Comparison of ENCODE assay signal across 8 cellular contexts in genomic region chr22:31489632-31490495, GRCh38. TPM values are rescaled to one million over a fixed set of nuclear protein-coding genes. Genes with fewer than 3 reads are reported as not detected.
DNase-seq lines count a peak whose midpoint lies in the region; ATAC-seq, FAIRE-seq and TF ChIP-seq lines count a peak whose summit lies in the region.

A gene with protein sequence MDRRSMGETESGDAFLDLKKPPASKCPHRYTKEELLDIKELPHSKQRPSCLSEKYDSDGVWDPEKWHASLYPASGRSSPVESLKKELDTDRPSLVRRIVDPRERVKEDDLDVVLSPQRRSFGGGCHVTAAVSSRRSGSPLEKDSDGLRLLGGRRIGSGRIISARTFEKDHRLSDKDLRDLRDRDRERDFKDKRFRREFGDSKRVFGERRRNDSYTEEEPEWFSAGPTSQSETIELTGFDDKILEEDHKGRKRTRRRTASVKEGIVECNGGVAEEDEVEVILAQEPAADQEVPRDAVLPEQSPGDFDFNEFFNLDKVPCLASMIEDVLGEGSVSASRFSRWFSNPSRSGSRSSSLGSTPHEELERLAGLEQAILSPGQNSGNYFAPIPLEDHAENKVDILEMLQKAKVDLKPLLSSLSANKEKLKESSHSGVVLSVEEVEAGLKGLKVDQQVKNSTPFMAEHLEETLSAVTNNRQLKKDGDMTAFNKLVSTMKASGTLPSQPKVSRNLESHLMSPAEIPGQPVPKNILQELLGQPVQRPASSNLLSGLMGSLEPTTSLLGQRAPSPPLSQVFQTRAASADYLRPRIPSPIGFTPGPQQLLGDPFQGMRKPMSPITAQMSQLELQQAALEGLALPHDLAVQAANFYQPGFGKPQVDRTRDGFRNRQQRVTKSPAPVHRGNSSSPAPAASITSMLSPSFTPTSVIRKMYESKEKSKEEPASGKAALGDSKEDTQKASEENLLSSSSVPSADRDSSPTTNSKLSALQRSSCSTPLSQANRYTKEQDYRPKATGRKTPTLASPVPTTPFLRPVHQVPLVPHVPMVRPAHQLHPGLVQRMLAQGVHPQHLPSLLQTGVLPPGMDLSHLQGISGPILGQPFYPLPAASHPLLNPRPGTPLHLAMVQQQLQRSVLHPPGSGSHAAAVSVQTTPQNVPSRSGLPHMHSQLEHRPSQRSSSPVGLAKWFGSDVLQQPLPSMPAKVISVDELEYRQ (minus strand): TSS chr22:31489842. CDS start chr22:31488718, 1,124 bp downstream.

- H3K27ac Mint-ChIP-seq in T-helper 2 cell treated with Interferon-gamma antibody and Interleukin-4, amounts not matched to agents 5 μg/mL and 100 μg/mL, for 36 hours = peak within 1 kb of the TSS; percentile 98

- H3K27ac ChIP-seq in right cardiac atrium (ENCODE audit: low read length) = peak within 1 kb of the TSS; percentile 96

- WGBS in right cardiac atrium = under 1% methylated on average over 99 of the region's 100 CpGs

- H3K4me3 Mint-ChIP-seq in T-helper 2 cell treated with Interferon-gamma antibody and Interleukin-4, amounts not matched to agents 5 μg/mL and 100 μg/mL, for 36 hours = peak within 1 kb of the TSS; percentile 88

- H3K4me3 ChIP-seq in GM06990 (replicated peaks; ENCODE audit: low read depth, low read length) (peak within 1 kb of the TSS; percentile 76), HFF-Myc (replicated peaks; ENCODE audit: low read depth, low read length) (peak within 1 kb of the TSS; percentile 88), right cardiac atrium (ENCODE audit: low read length) (peak within 1 kb of the TSS; percentile 83)

- DNase-seq in GM06990 (ENCODE audit: extremely low read depth, insufficient read length) (peak; percentile 89), HFF-Myc (ENCODE audit: extremely low read depth, low read depth) (peak; percentile 11), NCI-H1105 (lab: John Stamatoyannopoulos, UW) (peak; percentile 82), anterior cingulate cortex (lab: John Stamatoyannopoulos, UW) (peak; percentile 12 to 95 (median 83)), right cardiac atrium (peak; percentile 90 to 96 (median 96)), putamen (ENCODE audit: low spot score) (peak; percentile 88), urothelium cell line (ENCODE audit: low spot score) (peak; percentile 97)
- DNase-seq in T-helper 2 cell treated with Interferon-gamma antibody and Interleukin-4, amounts not matched to agents 5 μg/mL and 100 μg/mL, for 36 hours (ENCODE audit: low spot score) = peak; percentile 82

- no peaks in the 10 kb centered on the region for H3K9me3 Mint-ChIP-seq in T-helper 2 cell treated with Interferon-gamma antibody and Interleukin-4, amounts not matched to agents 5 μg/mL and 100 μg/mL, for 36 hours

- peak; percentile 96 to 97 for ATAC-seq in right cardiac atrium

- peaks cover 38% of the 10 kb centered on the region for H3K4me1 Mint-ChIP-seq in T-helper 2 cell treated with Interferon-gamma antibody and Interleukin-4, amounts not matched to agents 5 μg/mL and 100 μg/mL, for 36 hours (ENCODE audit: low read depth)

- H3K4me1 ChIP-seq in right cardiac atrium (ENCODE audit: control insufficient read depth, insufficient read depth, low read length) = peaks cover 1% of the 10 kb centered on the region

- intact Hi-C loops in right cardiac atrium (cut with DNase I) = no loop called here

- H3K36me3 ChIP-seq in GM06990 (ENCODE audit: control insufficient read depth, insufficient read depth, low read length) = peaks cover 5% of the 10 kb centered on the region; the same call in 1 of the 2 replicates

- no peaks in the 10 kb centered on the region for H3K27me3 ChIP-seq in GM06990 (replicated peaks; ENCODE audit: control insufficient read depth, insufficient read depth, low read length)
- H3K27me3 ChIP-seq in right cardiac atrium (ENCODE audit: control insufficient read depth, insufficient read depth) = no peaks in the 10 kb centered on the region

- peak; percentile 94 for FAIRE-seq in urothelium cell line (lab: Jason Lieb, UNC)

- H3K36me3 Mint-ChIP-seq in T-helper 2 cell treated with Interferon-gamma antibody and Interleukin-4, amounts not matched to agents 5 μg/mL and 100 μg/mL, for 36 hours (ENCODE audit: low read depth) = peaks cover 23% of the 10 kb centered on the region

- H3K9me3 ChIP-seq in right cardiac atrium (ENCODE audit: control insufficient read depth, low read length) = no peaks in the 10 kb centered on the region

- no peaks in the 10 kb centered on the region for H3K27me3 Mint-ChIP-seq in T-helper 2 cell treated with Interferon-gamma antibody and Interleukin-4, amounts not matched to agents 5 μg/mL and 100 μg/mL, for 36 hours (ENCODE audit: low read depth)

- TF ChIP-seq CTCF in GM06990 (IDR thresholded peaks at IDR 0.05; ENCODE audit: insufficient read depth, low read length, poor library complexity, severe bottlenecking) (no peak), HFF-Myc (IDR thresholded peaks at IDR 0.05; ENCODE audit: low read depth, low read length, missing control alignments) (no peak)

RNA-seq across cellular contexts. Expression of the gene that starts here (rescaled TPM):
- 10 to 100 TPM; 20.3 to 37.9 (median 27.2) TPM for total RNA-seq in right cardiac atrium
- polyA plus RNA-seq in right cardiac atrium = 10.0 TPM

Comparison
In these comparisons a context has a peak if more than half of its experiments do, and no peak if none do; other contexts are left out.
1. Peak in every context shown above with its lines: DNase-seq, ATAC-seq, H3K4me3 ChIP-seq and H3K27ac ChIP-seq.
2. DNase-seq: peak in every context shown above with its lines; median percentile 97 in urothelium cell line; 96 in right cardiac atrium; 89 in GM06990; 88 in putamen; 83 in anterior cingulate cortex; 82 in NCI-H1105; 82 in T-helper 2 cell treated with Interferon-gamma antibody and Interleukin-4, amounts not matched to agents 5 μg/mL and 100 μg/mL, for 36 hours; 11 in HFF-Myc.